ENCODE assay signal across 15 cellular contexts in the genomic region with DNA sequence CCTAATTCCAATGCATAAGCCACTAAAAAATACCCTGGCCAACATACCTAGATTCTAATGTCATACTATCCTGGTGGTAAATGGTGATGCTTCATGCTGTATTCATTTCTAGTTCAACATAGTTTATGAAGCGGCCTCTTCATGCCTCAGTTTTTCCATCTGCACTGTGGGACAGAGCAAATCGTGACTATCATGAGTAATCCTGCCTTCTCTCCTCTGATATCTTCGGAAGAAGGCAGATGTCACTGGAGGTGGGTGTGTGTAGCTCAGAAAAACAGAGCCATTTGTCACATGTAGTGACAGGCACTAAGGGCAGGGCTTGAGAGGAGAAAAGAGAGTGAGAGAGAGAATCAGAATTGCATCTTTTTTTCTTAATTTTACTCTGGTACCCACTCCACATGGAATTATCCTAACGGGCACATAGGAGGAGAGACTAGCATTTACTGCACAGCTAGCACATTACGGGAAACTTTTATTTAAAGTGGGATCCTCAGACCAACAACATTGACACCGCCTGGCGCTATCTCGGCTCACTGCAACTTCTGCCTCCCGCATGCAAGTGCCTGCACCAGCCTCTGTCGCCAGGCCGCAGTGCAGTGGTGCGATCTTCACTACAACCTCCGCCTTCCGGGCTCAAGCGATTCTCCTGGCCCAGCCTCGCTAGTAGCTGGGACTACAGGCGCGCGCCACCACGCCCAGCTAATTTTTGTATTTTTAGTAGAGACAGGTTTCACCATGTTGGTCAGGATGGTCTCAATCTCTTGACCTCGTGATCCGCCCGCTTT.
DNase-seq lines count a peak whose midpoint lies in the region; ATAC-seq lines count a peak whose summit lies in the region.
"Had no signal": no experiment of that assay in that cellular context is flagged by ENCODE, and none has a peak within 500 bp of the region (broad histone marks: within the 10 kb centered on the region; RNA-seq: fewer than 3 reads in every experiment).

No MANE protein-coding gene starts in this region.

- no peak overlapping the region for H3K4me3 Mint-ChIP-seq in activated CD4-positive, alpha-beta T cell treated with anti-CD3 and anti-CD28 coated beads, Interleukin-2, amount 10 ng/mL, durations not matched to agents 7 days and 5 days
- no peak overlapping the region for H3K4me3 Mint-ChIP-seq in stimulated activated naive CD8-positive, alpha-beta T cell treated with anti-CD3 and anti-CD28 coated beads, Interleukin-15, amount 100 ng/mL, for 72 hours
- no peak overlapping the region for H3K4me3 Mint-ChIP-seq in activated naive CD8-positive, alpha-beta T cell treated with anti-CD3 and anti-CD28 coated beads, Interleukin-2, amount 50 U/mL, for 24 hours
- H3K4me3 Mint-ChIP-seq in stimulated activated effector memory CD8-positive, alpha-beta T cell treated with anti-CD3 and anti-CD28 coated beads, Interleukin-12 subunit alpha, Interleukin-12 subunit beta, amount 100 ng/mL, for 72 hours, result no peak overlapping the region
- H3K4me3 Mint-ChIP-seq: B cell; CD4-positive, alpha-beta T cell; H9 had no signal

- no peak overlapping the region for H3K27ac Mint-ChIP-seq in activated CD4-positive, alpha-beta T cell treated with anti-CD3 and anti-CD28 coated beads, Interleukin-2, amount 10 ng/mL, durations not matched to agents 7 days and 5 days
- no peak overlapping the region for H3K27ac Mint-ChIP-seq in stimulated activated naive CD8-positive, alpha-beta T cell treated with anti-CD3 and anti-CD28 coated beads, Interleukin-15, amount 100 ng/mL, for 72 hours
- no peak overlapping the region for H3K27ac Mint-ChIP-seq in activated naive CD8-positive, alpha-beta T cell treated with anti-CD3 and anti-CD28 coated beads, Interleukin-2, amount 50 U/mL, for 24 hours
- no peak overlapping the region for H3K27ac Mint-ChIP-seq in stimulated activated effector memory CD8-positive, alpha-beta T cell treated with anti-CD3 and anti-CD28 coated beads, Interleukin-12 subunit alpha, Interleukin-12 subunit beta, amount 100 ng/mL, for 72 hours
- H3K27ac Mint-ChIP-seq: B cell; CD4-positive, alpha-beta T cell had no signal

- H3K27me3 Mint-ChIP-seq in activated CD4-positive, alpha-beta T cell treated with anti-CD3 and anti-CD28 coated beads, Interleukin-2, amount 10 ng/mL, durations not matched to agents 7 days and 5 days, result peaks cover 33% of the 10 kb centered on the region
- peaks cover 19% of the 10 kb centered on the region for H3K27me3 Mint-ChIP-seq in stimulated activated naive CD8-positive, alpha-beta T cell treated with anti-CD3 and anti-CD28 coated beads, Interleukin-15, amount 100 ng/mL, for 72 hours
- peaks cover 14% of the 10 kb centered on the region for H3K27me3 Mint-ChIP-seq in activated naive CD8-positive, alpha-beta T cell treated with anti-CD3 and anti-CD28 coated beads, Interleukin-2, amount 50 U/mL, for 24 hours

- no peaks in the 10 kb centered on the region for H3K4me1 Mint-ChIP-seq in activated CD4-positive, alpha-beta T cell treated with anti-CD3 and anti-CD28 coated beads, Interleukin-2, amount 10 ng/mL, durations not matched to agents 7 days and 5 days
- H3K4me1 Mint-ChIP-seq in stimulated activated naive CD8-positive, alpha-beta T cell treated with anti-CD3 and anti-CD28 coated beads, Interleukin-15, amount 100 ng/mL, for 72 hours, result no peaks in the 10 kb centered on the region
- H3K4me1 Mint-ChIP-seq in activated naive CD8-positive, alpha-beta T cell treated with anti-CD3 and anti-CD28 coated beads, Interleukin-2, amount 50 U/mL, for 24 hours, result peaks cover 3% of the 10 kb centered on the region
- no peaks in the 10 kb centered on the region for H3K4me1 Mint-ChIP-seq in stimulated activated effector memory CD8-positive, alpha-beta T cell treated with anti-CD3 and anti-CD28 coated beads, Interleukin-12 subunit alpha, Interleukin-12 subunit beta, amount 100 ng/mL, for 72 hours
- H3K4me1 Mint-ChIP-seq: B cell had no signal

- POLR2A ChIA-PET in activated CD4-positive, alpha-beta T cell treated with anti-CD3 and anti-CD28 coated beads, Interleukin-2, amount 10 ng/mL, durations not matched to agents 7 days and 5 days (lab: Charles Lee), result interaction anchor here (0.6 kb wide), 1 partner anchor 87 kb away, joined by 3 read pairs; no protein-coding TSS in a partner anchor

- CTCF ChIA-PET in activated CD4-positive, alpha-beta T cell treated with anti-CD3 and anti-CD28 coated beads, Interleukin-2, amount 10 ng/mL, durations not matched to agents 7 days and 5 days (lab: Charles Lee), result interaction anchor here (1.0 to 1.1 kb wide), 2 partner anchors 13 to 134 kb away, joined by 3 read pairs; no protein-coding TSS in a partner anchor

- H3K9me3 Mint-ChIP-seq in activated CD4-positive, alpha-beta T cell treated with anti-CD3 and anti-CD28 coated beads, Interleukin-2, amount 10 ng/mL, durations not matched to agents 7 days and 5 days, result no peaks in the 10 kb centered on the region
- H3K9me3 Mint-ChIP-seq in stimulated activated naive CD8-positive, alpha-beta T cell treated with anti-CD3 and anti-CD28 coated beads, Interleukin-15, amount 100 ng/mL, for 72 hours, result no peaks in the 10 kb centered on the region
- no peaks in the 10 kb centered on the region for H3K9me3 Mint-ChIP-seq in activated naive CD8-positive, alpha-beta T cell treated with anti-CD3 and anti-CD28 coated beads, Interleukin-2, amount 50 U/mL, for 24 hours
- H3K9me3 Mint-ChIP-seq in stimulated activated effector memory CD8-positive, alpha-beta T cell treated with anti-CD3 and anti-CD28 coated beads, Interleukin-12 subunit alpha, Interleukin-12 subunit beta, amount 100 ng/mL, for 72 hours, result no peaks in the 10 kb centered on the region
- H3K9me3 Mint-ChIP-seq: CD4-positive, alpha-beta T cell; H9 had no signal

- DNase-seq in activated CD4-positive, alpha-beta T cell treated with anti-CD3 and anti-CD28 coated beads for 48 hours, result peak; percentile 16
- no peak for DNase-seq in activated CD4-positive, alpha-beta T cell treated with anti-CD3 and anti-CD28 coated beads, Interleukin-2, amount 10 ng/mL, durations not matched to agents 7 days and 5 days
- DNase-seq in stimulated activated naive CD8-positive, alpha-beta T cell treated with anti-CD3 and anti-CD28 coated beads, Interleukin-15, Interleukin-2, amounts not matched to agents 100 U/mL and 50 U/mL, for 24 hours, result no peak
- DNase-seq in stimulated activated naive CD8-positive, alpha-beta T cell treated with anti-CD3 and anti-CD28 coated beads, Interleukin-15, amount 100 ng/mL, for 72 hours, result no peak
- DNase-seq in activated naive CD8-positive, alpha-beta T cell treated with anti-CD3 and anti-CD28 coated beads, Interleukin-2, amount 50 U/mL, for 24 hours, result no peak
- no peak for DNase-seq in stimulated activated effector memory CD8-positive, alpha-beta T cell treated with anti-CD3 and anti-CD28 coated beads, Interleukin-12 subunit alpha, Interleukin-12 subunit beta, amount 100 ng/mL, for 72 hours (ENCODE audit: low spot score in 2 of 2)
- DNase-seq in NCI-H345 treated with DMSO at 0.1 percent for 48 hours (lab: John Stamatoyannopoulos, UW; ENCODE audit: unreplicated experiment), result no peak
- DNase-seq: C1 segment of cervical spinal cord; Calu3; CD4-positive, alpha-beta T cell; DMS 273 treated with DMSO at 0.1 percent for 48 hours; GM23248; H9 had no signal

- no peaks in the 10 kb centered on the region for H3K36me3 Mint-ChIP-seq in activated CD4-positive, alpha-beta T cell treated with anti-CD3 and anti-CD28 coated beads, Interleukin-2, amount 10 ng/mL, durations not matched to agents 7 days and 5 days (ENCODE audit: low read depth)
- H3K36me3 Mint-ChIP-seq in activated naive CD8-positive, alpha-beta T cell treated with anti-CD3 and anti-CD28 coated beads, Interleukin-2, amount 50 U/mL, for 24 hours (ENCODE audit: low read depth), result no peaks in the 10 kb centered on the region
- no peaks in the 10 kb centered on the region for H3K36me3 Mint-ChIP-seq in stimulated activated effector memory CD8-positive, alpha-beta T cell treated with anti-CD3 and anti-CD28 coated beads, Interleukin-12 subunit alpha, Interleukin-12 subunit beta, amount 100 ng/mL, for 72 hours

- ATAC-seq in stimulated activated naive CD8-positive, alpha-beta T cell treated with anti-CD3 and anti-CD28 coated beads, Interleukin-15, Interleukin-2, amounts not matched to agents 100 U/mL and 50 U/mL, for 24 hours, result peak; percentile 43
- ATAC-seq in stimulated activated naive CD8-positive, alpha-beta T cell treated with anti-CD3 and anti-CD28 coated beads, Interleukin-15, amount 100 ng/mL, for 72 hours, result no peak
- peak; percentile 71 for ATAC-seq in activated naive CD8-positive, alpha-beta T cell treated with anti-CD3 and anti-CD28 coated beads, Interleukin-2, amount 50 U/mL, for 24 hours
- ATAC-seq in stimulated activated effector memory CD8-positive, alpha-beta T cell treated with anti-CD3 and anti-CD28 coated beads, Interleukin-12 subunit alpha, Interleukin-12 subunit beta, amount 100 ng/mL, for 72 hours, result peak; percentile 43
- no peak for ATAC-seq in GM21367 (IDR thresholded peaks at IDR 0.05; ENCODE audit: unreplicated experiment)

Comparison
In these comparisons a context has a peak if more than half of its experiments do, and no peak if none do; other contexts are left out.
1. ATAC-seq: peak in stimulated activated naive CD8-positive, alpha-beta T cell treated with anti-CD3 and anti-CD28 coated beads, Interleukin-15, Interleukin-2, amounts not matched to agents 100 U/mL and 50 U/mL, for 24 hours (single experiment), activated naive CD8-positive, alpha-beta T cell treated with anti-CD3 and anti-CD28 coated beads, Interleukin-2, amount 50 U/mL, for 24 hours (single experiment) and stimulated activated effector memory CD8-positive, alpha-beta T cell treated with anti-CD3 and anti-CD28 coated beads, Interleukin-12 subunit alpha, Interleukin-12 subunit beta, amount 100 ng/mL, for 72 hours (single experiment); none in stimulated activated naive CD8-positive, alpha-beta T cell treated with anti-CD3 and anti-CD28 coated beads, Interleukin-15, amount 100 ng/mL, for 72 hours (single experiment) and GM21367 (single experiment).